In the genomic region with DNA sequence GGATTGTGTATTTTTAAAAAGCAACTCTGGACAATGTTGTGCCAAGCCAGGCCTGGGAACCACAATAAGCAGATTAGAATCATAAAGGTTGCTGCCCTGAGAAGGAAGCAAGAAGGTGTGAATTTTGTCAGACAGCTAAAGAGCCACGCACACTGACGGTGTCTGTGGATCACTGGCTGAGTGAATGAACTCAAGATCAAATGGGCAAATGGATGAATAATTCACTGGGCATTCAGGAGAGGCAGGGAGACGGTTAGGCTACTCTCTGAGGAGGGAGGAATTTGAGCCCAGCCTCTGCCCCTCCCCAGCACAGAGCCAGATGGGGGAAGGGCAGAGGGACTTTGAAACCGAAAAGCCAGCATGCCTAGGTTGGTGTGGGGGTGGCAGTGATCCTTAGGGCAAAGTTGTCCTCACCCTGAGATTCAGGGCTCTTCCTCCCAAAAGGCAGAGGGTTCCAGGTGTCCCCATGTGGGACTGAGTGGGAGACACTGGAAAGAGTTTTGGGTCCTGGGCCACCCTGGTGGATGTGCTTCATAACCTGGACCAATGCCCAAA, we compare ENCODE assay signal across 16 cellular contexts. TPM values are rescaled to one million over a fixed set of nuclear protein-coding genes. Genes with fewer than 3 reads are reported as not detected.
DNase-seq lines count a peak whose midpoint lies in the region; ATAC-seq, FAIRE-seq and TF ChIP-seq lines count a peak whose summit lies in the region.
"Had no signal": no experiment of that assay in that cellular context is flagged by ENCODE, and none has a peak within 500 bp of the region (broad histone marks: within the 10 kb centered on the region; RNA-seq: fewer than 3 reads in every experiment).

No MANE protein-coding gene starts in this region.

- H3K9me3 Mint-ChIP-seq in activated CD8-positive, alpha-beta memory T cell treated with anti-CD3 and anti-CD28 coated beads, Interleukin-2, amount 10 ng/mL, durations not matched to agents 7 days and 5 days (ENCODE audit: low read depth): no peaks in the 10 kb centered on the region
- H3K9me3 Mint-ChIP-seq: activated T-helper 2 cell treated with anti-CD3 and anti-CD28 coated beads, Interferon-gamma antibody, Interleukin-2, Interleukin-4, amounts not matched to agents 10 μg/mL and 5 μg/mL and 100 μg/mL, durations not matched to agents 14 hours and 24 hours and 36 hours; memory B cell had no signal

- H2AFZ ChIP-seq in Karpas-422 (ENCODE audit: low read length): no peak overlapping the region

- no peak for FAIRE-seq in urothelium cell line (lab: Jason Lieb, UNC)
- FAIRE-seq: A204.1 had no signal

- CTCF ChIA-PET in activated CD8-positive, alpha-beta memory T cell treated with anti-CD3 and anti-CD28 coated beads, Interleukin-2, amount 10 ng/mL, durations not matched to agents 7 days and 5 days (lab: Charles Lee): interaction anchor here (0.6 kb wide), 1 partner anchor 186 kb away, joined by 3 read pairs; no protein-coding TSS in a partner anchor

- no peak for DNase-seq in activated CD8-positive, alpha-beta memory T cell treated with anti-CD3 and anti-CD28 coated beads, Interleukin-2, amount 10 ng/mL, durations not matched to agents 7 days and 5 days
- DNase-seq in activated CD8-positive, alpha-beta memory T cell treated with anti-CD3 and anti-CD28 coated beads for 24 hours: no peak
- peak; percentile 11 for DNase-seq in amniotic epithelial cell (ENCODE audit: low read depth)
- peak; percentile 61 to 75 for DNase-seq in left colon
- DNase-seq in urothelium cell line (ENCODE audit: low spot score): peak; percentile 53
- no peak for DNase-seq in Karpas-422
- no peak for DNase-seq in dorsolateral prefrontal cortex
- DNase-seq: NCI-H2227 treated with DMSO at 0.1 percent for 48 hours, SHP77 treated with DMSO at 0.1 percent for 48 hours had no signal

- no peak overlapping the region for H3K27ac ChIP-seq in Karpas-422 (ENCODE audit: low read length)
- no peak overlapping the region for H3K27ac ChIP-seq in dorsolateral prefrontal cortex
- H3K27ac ChIP-seq: coronary artery had no signal

- no peaks in the 10 kb centered on the region for H3K36me3 Mint-ChIP-seq in activated CD8-positive, alpha-beta memory T cell treated with anti-CD3 and anti-CD28 coated beads, Interleukin-2, amount 10 ng/mL, durations not matched to agents 7 days and 5 days

- no peaks in the 10 kb centered on the region for H3K36me3 ChIP-seq in Karpas-422 (ENCODE audit: insufficient read depth, low read length)

- H3K9ac ChIP-seq in Karpas-422 (ENCODE audit: low read length): no peak overlapping the region

- H3K4me1 ChIP-seq in Karpas-422 (ENCODE audit: low read length): peaks cover 11% of the 10 kb centered on the region

- H3K4me3 ChIP-seq in Karpas-422 (ENCODE audit: low read length) (no peak overlapping the region), dorsolateral prefrontal cortex (no peak overlapping the region)
- H3K4me3 ChIP-seq: coronary artery had no signal

- H3K4me3 Mint-ChIP-seq in activated CD8-positive, alpha-beta memory T cell treated with anti-CD3 and anti-CD28 coated beads, Interleukin-2, amount 10 ng/mL, durations not matched to agents 7 days and 5 days: no peak overlapping the region
- H3K4me3 Mint-ChIP-seq: memory B cell had no signal

- intact Hi-C loops in left colon (cut with DNase I, micrococcal nuclease) (no loop called here), dorsolateral prefrontal cortex (cut with DNase I) (loop anchor here in 1 of 2 donors (10.0 kb wide), 1 partner anchor 46 kb away; no protein-coding TSS in a partner anchor)

- H3K27me3 Mint-ChIP-seq in activated CD8-positive, alpha-beta memory T cell treated with anti-CD3 and anti-CD28 coated beads, Interleukin-2, amount 10 ng/mL, durations not matched to agents 7 days and 5 days: peaks cover 55% of the 10 kb centered on the region

- peak overlapping the region; percentile 33 for H3K27ac Mint-ChIP-seq in activated CD8-positive, alpha-beta memory T cell treated with anti-CD3 and anti-CD28 coated beads, Interleukin-2, amount 10 ng/mL, durations not matched to agents 7 days and 5 days
- H3K27ac Mint-ChIP-seq: activated T-helper 2 cell treated with anti-CD3 and anti-CD28 coated beads, Interferon-gamma antibody, Interleukin-2, Interleukin-4, amounts not matched to agents 10 μg/mL and 5 μg/mL and 100 μg/mL, durations not matched to agents 14 hours and 24 hours and 36 hours; memory B cell had no signal

- ATAC-seq in activated CD8-positive, alpha-beta memory T cell treated with anti-CD3 and anti-CD28 coated beads, Interleukin-2, amount 10 ng/mL, durations not matched to agents 7 days and 5 days: no peak
- ATAC-seq in left colon: peak; percentile 50
- no peak for ATAC-seq in GM19324 (IDR thresholded peaks at IDR 0.05; ENCODE audit: low FRiP score, unreplicated experiment)
- ATAC-seq: activated CD4-positive, CD25-positive, alpha-beta regulatory T cell treated with anti-CD3 and anti-CD28 coated beads, Interleukin-2, amount 50 U/mL, for 24 hours had no signal

- H3K79me2 ChIP-seq in Karpas-422 (ENCODE audit: low read length): no peaks in the 10 kb centered on the region

- no peaks in the 10 kb centered on the region for H3K9me3 ChIP-seq in Karpas-422 (ENCODE audit: low read length)

- peaks cover 17% of the 10 kb centered on the region for H3K4me1 Mint-ChIP-seq in activated CD8-positive, alpha-beta memory T cell treated with anti-CD3 and anti-CD28 coated beads, Interleukin-2, amount 10 ng/mL, durations not matched to agents 7 days and 5 days

- no peaks in the 10 kb centered on the region for H4K20me1 ChIP-seq in Karpas-422 (ENCODE audit: insufficient read depth, low read depth, low read length)

- H3K9me2 ChIP-seq in Karpas-422 (replicated peaks; ENCODE audit: insufficient read depth, low read length): no peaks in the 10 kb centered on the region

- no peak overlapping the region for H3K4me2 ChIP-seq in Karpas-422 (ENCODE audit: low read depth, low read length, poor library complexity, severe bottlenecking)

- TF ChIP-seq CTCF in dorsolateral prefrontal cortex (IDR thresholded peaks at IDR 0.05 in 54 of 56, conservative IDR thresholded peaks at IDR 0.05 in 2 of 56; ENCODE audit: low read depth in 1 of 56, partially characterized antibody in 56 of 56): no peak

- H3K27me3 ChIP-seq in Karpas-422 (ENCODE audit: low read length) (no peaks in the 10 kb centered on the region), dorsolateral prefrontal cortex (no peaks in the 10 kb centered on the region)

RNA-seq across cellular contexts. Expression of a gene that starts 19.5 kb away (rescaled TPM):
- not detected for total RNA-seq in activated CD8-positive, alpha-beta memory T cell treated with anti-CD3 and anti-CD28 coated beads, Interleukin-2, amount 10 ng/mL, durations not matched to agents 7 days and 5 days
- total RNA-seq in left colon (not detected), dorsolateral prefrontal cortex (1 to 10 TPM in 20 of 120 experiments, under 1 TPM in 62, not detected in 38; 0.16 to 2.8 (median 0.70) TPM)
- not detected in 2 replicates for total RNA-seq in Karpas-422 (2014; rRNA removed; shearing (Covaris generic); ENCODE audit: low replicate concordance)
- total RNA-seq: activated T-helper 2 cell treated with anti-CD3 and anti-CD28 coated beads, Interferon-gamma antibody, Interleukin-2, Interleukin-4, amounts not matched to agents 10 μg/mL and 5 μg/mL and 100 μg/mL, durations not matched to agents 14 hours and 24 hours and 36 hours; glomerular endothelial cell had no signal

RNA-seq across cellular contexts. Expression of a gene that starts 30.0 kb away (rescaled TPM):
- under 1 TPM; 0.50 to 0.66 TPM for total RNA-seq in activated CD8-positive, alpha-beta memory T cell treated with anti-CD3 and anti-CD28 coated beads, Interleukin-2, amount 10 ng/mL, durations not matched to agents 7 days and 5 days
- total RNA-seq in left colon: 1 to 10 TPM; 1.4 TPM
- total RNA-seq in Karpas-422 (2014; rRNA removed; shearing (Covaris generic); ENCODE audit: low replicate concordance): 55.0 and 56.8 TPM in 2 replicates
- 10 to 100 TPM in 115 of 120 experiments, 1 to 10 TPM in 5; 7.1 to 34.3 (median 17.5) TPM for total RNA-seq in dorsolateral prefrontal cortex
- total RNA-seq: glomerular endothelial cell had no signal

RNA-seq across cellular contexts. Expression of a gene that starts 35.3 kb away (rescaled TPM):
- under 1 TPM; 0.20 to 0.80 TPM for total RNA-seq in activated CD8-positive, alpha-beta memory T cell treated with anti-CD3 and anti-CD28 coated beads, Interleukin-2, amount 10 ng/mL, durations not matched to agents 7 days and 5 days
- under 1 TPM; 0.18 to 0.53 TPM for total RNA-seq in left colon
- 0.34 and 1.2 TPM in 2 replicates for total RNA-seq in Karpas-422 (2014; rRNA removed; shearing (Covaris generic); ENCODE audit: low replicate concordance)
- total RNA-seq in dorsolateral prefrontal cortex: 10 to 100 TPM; 37.5 to 77.7 (median 63.5) TPM

RNA-seq across cellular contexts. Expression of a gene that starts 49.3 kb away (rescaled TPM):
- 10 to 100 TPM; 54.0 to 60.0 TPM for total RNA-seq in activated CD8-positive, alpha-beta memory T cell treated with anti-CD3 and anti-CD28 coated beads, Interleukin-2, amount 10 ng/mL, durations not matched to agents 7 days and 5 days
- total RNA-seq in left colon (10 to 100 TPM; 65.7 to 67.3 TPM), dorsolateral prefrontal cortex (10 to 100 TPM; 18.4 to 54.6 (median 31.2) TPM)
- total RNA-seq in Karpas-422 (2014; rRNA removed; shearing (Covaris generic); ENCODE audit: low replicate concordance): 59.0 and 157 TPM in 2 replicates

Comparison
In these comparisons a context has a peak if more than half of its experiments do, and no peak if none do; other contexts are left out.
1. DNase-seq: peak in amniotic epithelial cell (single experiment), left colon (2 of 2) and urothelium cell line (single experiment); none in activated CD8-positive, alpha-beta memory T cell treated with anti-CD3 and anti-CD28 coated beads, Interleukin-2, amount 10 ng/mL, durations not matched to agents 7 days and 5 days (single experiment), activated CD8-positive, alpha-beta memory T cell treated with anti-CD3 and anti-CD28 coated beads for 24 hours (single experiment), Karpas-422 (single experiment) and dorsolateral prefrontal cortex (0 of 10).
2. RNA of a gene that starts 35.3 kb away (total RNA-seq): 37.5 to 77.7 TPM in dorsolateral prefrontal cortex; 0.20 to 0.80 TPM in activated CD8-positive, alpha-beta memory T cell treated with anti-CD3 and anti-CD28 coated beads, Interleukin-2, amount 10 ng/mL, durations not matched to agents 7 days and 5 days, 0.18 to 0.53 TPM in left colon and 0.34 to 1.2 TPM in Karpas-422; every median in the first group is over 10 times any median in the second.